8 cellular contexts compared by ENCODE assay signal in genomic region chr6:16238057-16238657, GRCh38. TPM values are rescaled to one million over a fixed set of nuclear protein-coding genes. Genes with fewer than 3 reads are reported as not detected.
DNase-seq lines count a peak whose midpoint lies in the region; ATAC-seq, FAIRE-seq and TF ChIP-seq lines count a peak whose summit lies in the region.

TSS of gene GMPR (plus strand) at chr6:16238587. CDS start at chr6:16238694, 107 bp downstream.

- no peaks in the 10 kb centered on the region for H3K9me3 Mint-ChIP-seq in HFFc6

- no peak for ATAC-seq in HG02884 (IDR thresholded peaks at IDR 0.05; ENCODE audit: unreplicated experiment)

- peaks cover 44% of the 10 kb centered on the region for H3K4me1 Mint-ChIP-seq in HFFc6 (ENCODE audit: low read depth)

- H3K36me3 ChIP-seq in H1 (ENCODE audit: control insufficient read depth in 2 of 4, insufficient read depth in 4 of 4, low read length in 3 of 4), result no peaks in the 10 kb centered on the region
- H3K36me3 ChIP-seq in mesendoderm (ENCODE audit: control insufficient read depth, insufficient read depth, low read length), result no peaks in the 10 kb centered on the region

- H2BK5ac ChIP-seq in H1 (ENCODE audit: low read depth, low read length) (no peak within 1 kb of the TSS), mesendoderm (ENCODE audit: low read length) (no peak within 1 kb of the TSS)

- H3K4me2 ChIP-seq in H1 (ENCODE audit: insufficient read depth in 1 of 2, low read depth in 2 of 2, low read length in 2 of 2), result peak within 1 kb of the TSS; percentile 83 to 97
- H3K4me2 ChIP-seq in mesendoderm (ENCODE audit: low read length), result peak within 1 kb of the TSS; percentile 97

- no peak within 1 kb of the TSS for H3K18ac ChIP-seq in H1 (ENCODE audit: extremely low read depth, low read length)
- H3K18ac ChIP-seq in mesendoderm (ENCODE audit: low read length), result peak within 1 kb of the TSS; percentile 82

- H3K14ac ChIP-seq in H1 (ENCODE audit: insufficient read length), result no peak within 1 kb of the TSS

- TF ChIP-seq POLR2A in H1 (IDR thresholded peaks at IDR 0.05; ENCODE audit: control extremely low read depth in 1 of 2, low read depth in 2 of 2, low read length in 2 of 2), result no peak

- no peak for TF ChIP-seq EP300 in H1 (IDR thresholded peaks at IDR 0.05; ENCODE audit: borderline replicate concordance in 1 of 2, low read depth in 2 of 2, low read length in 2 of 2)

- peaks cover 5% of the 10 kb centered on the region; the same call in 1 of the 2 replicates for H3K27me3 Mint-ChIP-seq in HFFc6 (ENCODE audit: insufficient read depth)

- H3K79me2 ChIP-seq in H1 (ENCODE audit: control insufficient read depth in 1 of 2, insufficient read depth in 2 of 2, low read length in 2 of 2) (no peaks in the 10 kb centered on the region), mesendoderm (ENCODE audit: control insufficient read depth, insufficient read depth, low read length) (no peaks in the 10 kb centered on the region)

- peaks cover 11% of the 10 kb centered on the region for H3K23me2 ChIP-seq in H1 (ENCODE audit: low read depth, low read length)

- no peaks in the 10 kb centered on the region for H3K9me3 ChIP-seq in H1 (ENCODE audit: insufficient read depth in 2 of 2, low read depth in 1 of 2, low read length in 1 of 2)

- no peak for FAIRE-seq in H1 (lab: Jason Lieb, UNC)

- POLR2A ChIA-PET in H1 (lab: Charles Lee; ENCODE audit: partially characterized antibody), result no interaction called here

- TF ChIP-seq RAD21 in H1 (IDR thresholded peaks at IDR 0.05 in 1 of 2, conservative IDR thresholded peaks at IDR 0.05 in 1 of 2; ENCODE audit: low read depth in 2 of 2, low read length in 2 of 2), result no peak

- peak within 1 kb of the TSS; percentile 64 for H4K8ac ChIP-seq in H1 (ENCODE audit: extremely low read depth, insufficient read depth, low read length)
- H4K8ac ChIP-seq in mesendoderm (ENCODE audit: low read depth, low read length), result no peak within 1 kb of the TSS

- H3K4me1 ChIP-seq in H1 (replicated peaks in 1 of 4; ENCODE audit: control insufficient read depth in 3 of 4, insufficient read depth in 4 of 4, low read length in 3 of 4), result peaks cover 0 to 6% (median 3%) of the 10 kb centered on the region in 4 experiments; a peak in 4 of 7 replicates
- H3K4me1 ChIP-seq in mesendoderm (ENCODE audit: control insufficient read depth, low read depth, low read length), result no peaks in the 10 kb centered on the region

- CTCF ChIA-PET in H1 (lab: Charles Lee; ENCODE audit: partially characterized antibody), result interaction anchor here (1.0 to 9.0 kb wide), 7 partner anchors 8 to 102 kb away, joined by 3 to 57 read pairs (median 4); no protein-coding TSS in a partner anchor

- H4K20me1 ChIP-seq in H1 (replicated peaks in 1 of 2; ENCODE audit: control insufficient read depth in 1 of 2, insufficient read depth in 2 of 2, low read length in 2 of 2), result no peaks in the 10 kb centered on the region

- H3K27me3 ChIP-seq in H1 (replicated peaks in 1 of 4; ENCODE audit: control insufficient read depth in 3 of 4, extremely low read depth in 1 of 4, insufficient read depth in 3 of 4, low read length in 3 of 4) (peaks cover 12 to 36% (median 30%) of the 10 kb centered on the region in 4 experiments), mesendoderm (ENCODE audit: insufficient read depth, low read length, poor library complexity) (peaks cover 7% of the 10 kb centered on the region)

- TF ChIP-seq CTCF in GM10266 (IDR thresholded peaks at IDR 0.05; ENCODE audit: control insufficient read depth, insufficient read depth, low read depth, missing control alignments) (no peak), HFFc6 (IDR thresholded peaks at IDR 0.05) (no peak), H1 (IDR thresholded peaks at IDR 0.05; ENCODE audit: control extremely low read depth in 1 of 3, insufficient read depth in 1 of 3, low read depth in 1 of 3, low read length in 3 of 3) (no peak)

- H3K9ac ChIP-seq in H1 (replicated peaks in 1 of 4; ENCODE audit: extremely low read depth in 1 of 4, low read depth in 3 of 4, low read length in 3 of 4), result no peak within 1 kb of the TSS; a peak in 1 of 7 replicates
- peak within 1 kb of the TSS; percentile 72 for H3K9ac ChIP-seq in mesendoderm (ENCODE audit: low read length)

- no peaks in the 10 kb centered on the region for H3K36me3 Mint-ChIP-seq in HFFc6 (ENCODE audit: low read depth)

- no peak within 1 kb of the TSS for H2BK120ac ChIP-seq in H1 (replicated peaks; ENCODE audit: low read depth, low read length)
- H2BK120ac ChIP-seq in mesendoderm (ENCODE audit: low read depth, low read length), result no peak within 1 kb of the TSS

- peak within 1 kb of the TSS; percentile 50; the same call in 1 of the 2 replicates for H2BK12ac ChIP-seq in H1 (ENCODE audit: low read depth, low read length)

- H3K4me3 Mint-ChIP-seq in HFFc6, result peak within 1 kb of the TSS; percentile 98

- H3K23ac ChIP-seq in H1 (ENCODE audit: insufficient read length) (no peak within 1 kb of the TSS), mesendoderm (ENCODE audit: low read length) (no peak within 1 kb of the TSS)

- H3K27ac Mint-ChIP-seq in HFFc6, result peak within 1 kb of the TSS; percentile 32; the same call in 1 of the 2 replicates

- no peak within 1 kb of the TSS for H4K91ac ChIP-seq in H1 (replicated peaks; ENCODE audit: insufficient read length, low read length)

- peak within 1 kb of the TSS; percentile 83 for H2AFZ ChIP-seq in H1 (ENCODE audit: low read length)

- DNase-seq in GM10266 (ENCODE audit: extremely low spot score) (peak; percentile 80), HFFc6 (peak; percentile 21), NCI-H2196 (lab: John Stamatoyannopoulos, UW; ENCODE audit: unreplicated experiment) (peak; percentile 58), H1 (ENCODE audit: low read depth in 1 of 2, low spot score in 2 of 2) (peak in 1 of 2 experiments; percentile 63), mesendoderm (peak; percentile 41)
- peak; percentile 46 to 49 for DNase-seq in activated CD8-positive, alpha-beta memory T cell treated with anti-CD3 and anti-CD28 coated beads for 4 hours (ENCODE audit: low read depth in 2 of 2)
- peak; percentile 38 for DNase-seq in stimulated activated CD8-positive, alpha-beta memory T cell treated with anti-CD3 and anti-CD28 coated beads, Interleukin-15, amount 100 ng/mL, for 24 hours (ENCODE audit: low read depth)

- no peak within 1 kb of the TSS for H4K5ac ChIP-seq in H1 (ENCODE audit: insufficient read length, low read depth, low read length)
- no peak within 1 kb of the TSS for H4K5ac ChIP-seq in mesendoderm (ENCODE audit: low read length)

- H3K79me1 ChIP-seq in H1 (ENCODE audit: low read depth, low read length) (no peaks in the 10 kb centered on the region), mesendoderm (ENCODE audit: low read length) (no peaks in the 10 kb centered on the region)

- 26% methylated on average over 15 of the region's 56 CpGs; no CpG with 5 or more reads in 1 of the 2 experiments for WGBS in H1 (ENCODE audit: extremely low coverage in 1 of 2, insufficient coverage in 1 of 2, insufficient read length in 1 of 2, insufficient replicate concordance in 2 of 2, low coverage in 1 of 2, low lambda C conversion rate in 2 of 2, missing lambda C conversion rate in 1 of 2), 2 experiments
- WGBS in mesendoderm (ENCODE audit: extremely low coverage, insufficient coverage, low lambda C conversion rate), result no CpG with 5 or more reads among the region's 56 CpGs

- H3K4me3 ChIP-seq in H1 (ENCODE audit: extremely low read depth in 1 of 4, insufficient read depth in 2 of 4, low read depth in 3 of 4, low read length in 4 of 4), result peak within 1 kb of the TSS; percentile 39 to 67 (median 64)
- H3K4me3 ChIP-seq in mesendoderm (ENCODE audit: low read length), result peak within 1 kb of the TSS; percentile 45

- H2BK15ac ChIP-seq in H1 (ENCODE audit: low read length) (no peak within 1 kb of the TSS), mesendoderm (replicated peaks; ENCODE audit: low read depth) (no peak within 1 kb of the TSS)

- H2AK5ac ChIP-seq in H1 (ENCODE audit: low read depth, low read length) (no peak within 1 kb of the TSS), mesendoderm (ENCODE audit: low read length) (no peak within 1 kb of the TSS)

- H3K56ac ChIP-seq in H1 (replicated peaks; ENCODE audit: insufficient read length, low read depth, low read length), result no peak within 1 kb of the TSS
- H3K56ac ChIP-seq in mesendoderm (ENCODE audit: low read length), result peak within 1 kb of the TSS; percentile 80

- no peak within 1 kb of the TSS for H3K4ac ChIP-seq in H1 (replicated peaks; ENCODE audit: insufficient read length, low read depth, low read length)
- peak within 1 kb of the TSS; percentile 38 for H3K4ac ChIP-seq in mesendoderm (ENCODE audit: low read depth, low read length)

- H3K27ac ChIP-seq in H1 (ENCODE audit: low read depth, low read length), result no peak within 1 kb of the TSS
- no peak within 1 kb of the TSS for H3K27ac ChIP-seq in mesendoderm (ENCODE audit: low read depth, low read length)

- H2BK20ac ChIP-seq in H1 (ENCODE audit: low read length), result 0 out of 2 replicates have a peak within 1 kb of the TSS, but pooled peaks have one; percentile 21

TF ChIP-seq in H1, 55 proteins besides CTCF, POLR2A, EP300 and RAD21:
- TF ChIP-seq KDM4A (IDR thresholded peaks at IDR 0.05; ENCODE audit: low read depth, low read length, severe bottlenecking) (peak; percentile 53), TCF12 (IDR thresholded peaks at IDR 0.05; ENCODE audit: low read depth, low read length) (no peak), RNF2 (IDR thresholded peaks at IDR 0.05; ENCODE audit: borderline replicate concordance, low read depth, low read length, missing control alignments, poor library complexity, severe bottlenecking) (peak; percentile 16)

RNA-seq across cellular contexts. Expression of gene GMPR, which starts in this region (rescaled TPM):
- 1 to 10 TPM; 4.7 to 9.1 (median 5.4) TPM for total RNA-seq in HFFc6 (2021; fragmentation: NEBNext Ultra II Directional; extraction: Animal tissue kit (Norgen Biotek cat#: 25700))
- total RNA-seq in H1 (2021; fragmentation: NEBNext Ultra II Directional; extraction: Animal tissue kit (Norgen Biotek cat#: 25700)), result 0.99 and 1.2 TPM in 2 replicates
- 1.2 and 1.7 TPM in 2 replicates for polyA plus RNA-seq in H1 (2011; rRNA removed)
- polyA plus RNA-seq in H1 (2011; cell fraction: cytosol; rRNA removed), result 1.1 TPM
- polyA plus RNA-seq in H1 (2011; cell fraction: nucleus; rRNA removed), result 0.90 TPM
- polyA plus RNA-seq in H1 (2012, experiment 1 of 2), result 1.1 to 1.8 TPM (median 1.3 TPM) in 4 replicates
- 0.94 TPM for polyA plus RNA-seq in H1 (2012, experiment 2 of 2)
- polyA plus RNA-seq in H1 (2013, experiment 1 of 2), result 2.0 TPM
- 1.9 TPM for polyA plus RNA-seq in H1 (2013, experiment 2 of 2)
- polyA minus RNA-seq in H1 (2011; rRNA and poly(A)+ RNA removed), result 0.24 and 0.57 TPM in 2 replicates
- polyA minus RNA-seq in H1 (2011; cell fraction: cytosol; rRNA and poly(A)+ RNA removed), result not detected
- polyA minus RNA-seq in H1 (2011; cell fraction: nucleus; rRNA and poly(A)+ RNA removed), result not detected
- polyA plus RNA-seq in mesendoderm (2013, experiment 1 of 2), result 19.3 TPM
- 19.7 TPM for polyA plus RNA-seq in mesendoderm (2013, experiment 2 of 2)
